Comparison of ENCODE assay signal across 1 cellular context in the genomic region with DNA sequence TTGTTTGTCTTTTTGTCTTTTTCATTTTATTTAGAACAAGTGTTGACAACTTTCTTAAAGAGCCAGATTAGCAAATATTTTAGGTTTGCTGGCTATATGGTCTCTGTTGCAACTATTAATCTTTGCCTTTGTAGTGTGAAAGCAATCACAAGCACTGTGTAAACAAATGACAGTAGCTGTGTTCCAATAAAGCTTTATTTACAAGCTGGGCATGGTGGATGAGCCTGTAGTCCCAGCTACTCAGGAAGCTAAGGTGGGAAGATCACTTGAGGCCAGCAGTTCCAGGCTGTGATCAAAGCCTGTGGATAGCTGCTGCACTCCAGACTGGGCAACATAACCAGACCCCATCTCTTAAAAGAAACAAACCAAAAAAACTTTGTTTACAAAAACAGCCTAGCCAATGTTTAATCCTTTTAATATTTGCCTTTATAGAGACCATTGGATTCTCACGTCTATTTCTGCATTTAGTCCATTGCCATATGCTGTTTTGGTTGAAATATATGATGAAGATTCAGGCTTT.
TF ChIP-seq lines count a peak whose summit lies in the region.

No MANE protein-coding gene starts in this region.

TF ChIP-seq in K562, 482 proteins besides CTCF, POLR2A, EP300 and RAD21:
- peak in 1 of 2 experiments; percentile 17; a peak in 1 of 4 replicates for TF ChIP-seq FOXA3 (CRISPR knock-in tag; conservative IDR thresholded peaks at IDR 0.05 in 1 of 2, IDR thresholded peaks at IDR 0.05 in 1 of 2)
- TF ChIP-seq RBM22 (IDR thresholded peaks at IDR 0.05; ENCODE audit: low read depth, low read length, poor library complexity, severe bottlenecking), result no peak
- TF ChIP-seq TCF7L2 (IDR thresholded peaks at IDR 0.05; ENCODE audit: low read depth, low read length), result no peak
- TF ChIP-seq XRCC4 (IDR thresholded peaks at IDR 0.05; ENCODE audit: extremely low read depth, insufficient read depth, insufficient read length), result no peak
- peak; percentile 93 for TF ChIP-seq ZBTB40 (IDR thresholded peaks at IDR 0.05)
- peak; percentile 85 for TF ChIP-seq ZBTB40 (CRISPR knock-in tag; IDR thresholded peaks at IDR 0.05)
- no peak for TF ChIP-seq FOXJ3 (CRISPR knock-in tag; IDR thresholded peaks at IDR 0.05)
- TF ChIP-seq ZNF318 (IDR thresholded peaks at IDR 0.05; ENCODE audit: borderline replicate concordance in 1 of 2, low read depth in 1 of 2), result no peak
- TF ChIP-seq ZNF830 (CRISPR knock-in tag; IDR thresholded peaks at IDR 0.05), result no peak
- no peak for TF ChIP-seq ZNF165 (CRISPR knock-in tag; IDR thresholded peaks at IDR 0.05; ENCODE audit: borderline replicate concordance)
- no peak for TF ChIP-seq SRSF7 (optimal IDR thresholded peaks at IDR 0.05; ENCODE audit: low read depth, low read length)
